Comparison of ENCODE assay signal across 18 cellular contexts in the genomic region with DNA sequence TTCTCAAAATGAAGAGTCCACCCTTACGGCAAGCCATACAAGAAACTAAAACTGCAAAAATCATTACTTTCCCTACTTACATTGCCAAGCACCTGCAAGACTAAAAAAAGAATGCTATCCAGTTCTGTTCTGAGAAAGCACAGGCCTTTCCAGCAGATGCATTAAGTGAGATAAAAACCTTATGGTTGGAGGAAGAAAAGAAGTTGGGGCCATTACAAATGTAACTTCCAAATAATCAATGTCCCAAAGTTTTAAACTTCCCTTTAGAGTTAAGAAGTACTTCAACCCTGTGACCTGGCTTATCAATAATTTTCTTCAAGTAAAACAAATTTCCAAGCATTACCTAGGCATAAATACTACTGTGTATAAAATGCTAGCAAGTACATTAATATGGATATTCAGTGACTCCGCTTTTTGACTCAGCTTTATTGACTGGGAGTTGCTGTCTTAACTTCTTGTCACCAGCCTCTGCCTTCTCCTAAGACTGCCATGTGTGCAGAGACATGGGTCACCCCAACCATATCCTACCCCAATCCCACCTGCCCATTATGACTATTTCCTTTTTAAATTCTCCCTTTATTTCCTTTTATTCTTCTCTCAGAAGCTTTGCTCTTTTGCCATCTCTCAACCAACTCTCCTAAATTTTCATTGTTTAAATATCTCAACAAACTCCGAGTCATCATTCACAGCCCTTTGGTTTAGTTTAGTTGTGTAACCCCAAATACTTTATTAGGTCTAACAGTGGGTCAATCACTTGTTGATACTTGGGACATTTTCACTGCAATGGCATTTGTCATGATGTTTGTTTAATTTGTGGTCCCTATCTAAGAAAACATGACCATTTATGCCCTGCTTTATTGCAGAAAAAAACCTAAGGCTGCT.
"Had no signal": no experiment of that assay in that cellular context is flagged by ENCODE, and none has a peak within 500 bp of the region (broad histone marks: within the 10 kb centered on the region; RNA-seq: fewer than 3 reads in every experiment).

No MANE protein-coding gene starts in this region.

- ATAC-seq: activated naive CD4-positive, alpha-beta T cell treated with anti-CD3 and anti-CD28 coated beads, Interleukin-2, amount 50 U/mL, for 72 hours; foreskin keratinocyte; heart left ventricle; stimulated activated naive CD8-positive, alpha-beta T cell treated with anti-CD3 and anti-CD28 coated beads, Interleukin-15, amount 100 ng/mL, for 72 hours; T-helper 17 cell had no signal

- H3K36me3 ChIP-seq: breast epithelium, heart left ventricle, neural progenitor cell, vagina had no signal

- H3K9ac ChIP-seq: neural progenitor cell had no signal

- H3K4me3 ChIP-seq: breast epithelium, dorsolateral prefrontal cortex, heart left ventricle, left ventricle myocardium inferior, neural progenitor cell, vagina had no signal

- H2AFZ ChIP-seq: neural progenitor cell had no signal

- H3K27me3 ChIP-seq: breast epithelium, dorsolateral prefrontal cortex, foreskin keratinocyte, heart left ventricle, neural progenitor cell, vagina had no signal

- H3K9me3 Mint-ChIP-seq: activated naive CD4-positive, alpha-beta T cell treated with anti-CD3 and anti-CD28 coated beads, Interleukin-2, amount 50 U/mL, for 72 hours; activated T-cell treated with anti-CD3 and anti-CD28 coated beads, Interleukin-2, amount 50 U/mL, for 24 hours; stimulated activated naive CD8-positive, alpha-beta T cell treated with anti-CD3 and anti-CD28 coated beads, Interleukin-15, amount 100 ng/mL, for 72 hours had no signal

- H3K4me2 ChIP-seq: neural progenitor cell had no signal

- H3K27ac ChIP-seq: breast epithelium, foreskin keratinocyte, left ventricle myocardium inferior, neural progenitor cell, vagina had no signal

- DNase-seq: activated CD4-positive, alpha-beta T cell treated with anti-CD3 and anti-CD28 coated beads, Interleukin-2, amount 50 U/mL, for 4 hours; activated CD4-positive, CD25-positive, alpha-beta regulatory T cell treated with anti-CD3 and anti-CD28 coated beads, Interleukin-2, amount 50 U/mL, for 72 hours; activated effector memory CD4-positive, alpha-beta T cell treated with Interleukin-2 at 50 U/mL for 16 hours; activated T-cell treated with anti-CD3 and anti-CD28 coated beads, Interleukin-2, amount 50 U/mL, for 24 hours; amygdala; dorsolateral prefrontal cortex; foreskin keratinocyte; heart left ventricle; left ventricle myocardium inferior; retina; stimulated activated CD4-positive, alpha-beta T cell treated with anti-CD3 and anti-CD28 coated beads, Interleukin-15, amount 100 ng/mL, for 24 hours; stimulated activated CD4-positive, alpha-beta T cell treated with anti-CD3 and anti-CD28 coated beads, Interleukin-4, amount 100 ng/mL, for 24 hours; stimulated activated naive CD8-positive, alpha-beta T cell treated with anti-CD3 and anti-CD28 coated beads, Interleukin-15, amount 100 ng/mL, for 72 hours; T-helper 17 cell had no signal

- H3K36me3 Mint-ChIP-seq: activated naive CD4-positive, alpha-beta T cell treated with anti-CD3 and anti-CD28 coated beads, Interleukin-2, amount 50 U/mL, for 72 hours had no signal

- H3K27ac Mint-ChIP-seq: activated naive CD4-positive, alpha-beta T cell treated with anti-CD3 and anti-CD28 coated beads, Interleukin-2, amount 50 U/mL, for 72 hours; activated T-cell treated with anti-CD3 and anti-CD28 coated beads, Interleukin-2, amount 50 U/mL, for 24 hours; neural progenitor cell; stimulated activated naive CD8-positive, alpha-beta T cell treated with anti-CD3 and anti-CD28 coated beads, Interleukin-15, amount 100 ng/mL, for 72 hours; T-helper 17 cell had no signal

- H3K9me3 ChIP-seq: breast epithelium, heart left ventricle, left ventricle myocardium inferior, vagina had no signal

- H3K4me1 ChIP-seq: left ventricle myocardium inferior had no signal

- H3K27me3 Mint-ChIP-seq: activated T-cell treated with anti-CD3 and anti-CD28 coated beads, Interleukin-2, amount 50 U/mL, for 24 hours; stimulated activated naive CD8-positive, alpha-beta T cell treated with anti-CD3 and anti-CD28 coated beads, Interleukin-15, amount 100 ng/mL, for 72 hours had no signal

- H3K4me3 Mint-ChIP-seq: activated T-cell treated with anti-CD3 and anti-CD28 coated beads, Interleukin-2, amount 50 U/mL, for 24 hours; neural progenitor cell; stimulated activated naive CD8-positive, alpha-beta T cell treated with anti-CD3 and anti-CD28 coated beads, Interleukin-15, amount 100 ng/mL, for 72 hours; T-helper 17 cell had no signal
